ENCODE assay signal across 21 cellular contexts in the genomic region with DNA sequence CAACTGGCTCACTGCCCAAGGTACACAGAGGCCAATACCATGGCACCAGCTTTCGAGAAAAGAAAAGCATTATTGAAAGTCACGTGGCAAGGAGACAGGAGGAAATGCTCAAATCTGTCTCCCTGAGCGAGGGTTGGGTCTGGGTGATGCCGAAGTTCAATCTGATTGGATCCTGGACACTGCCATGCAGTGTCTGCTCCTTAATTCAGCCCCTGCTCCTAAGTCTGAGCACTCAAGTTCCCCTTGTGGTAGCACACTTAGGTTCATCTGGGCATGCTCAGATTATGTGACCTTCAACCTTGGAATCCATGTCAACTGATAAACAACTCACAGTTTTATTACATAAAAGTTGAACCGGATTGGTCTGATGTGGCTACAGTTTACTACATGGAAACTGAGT.
A peak's percentile ranks its signal among the peaks of the same experiment; 100 is the strongest.
DNase-seq lines count a peak whose midpoint lies in the region; ATAC-seq and TF ChIP-seq lines count a peak whose summit lies in the region.
"Had no signal": no experiment of that assay in that cellular context is flagged by ENCODE, and none has a peak within 500 bp of the region (broad histone marks: within the 10 kb centered on the region; RNA-seq: fewer than 3 reads in every experiment).

No MANE protein-coding gene starts in this region.

- peak; percentile 59 for DNase-seq in COR-L47 (lab: John Stamatoyannopoulos, UW)
- no peak for DNase-seq in WTC11 (ENCODE audit: low spot score)
- DNase-seq in mesendoderm, result peak; percentile 11
- DNase-seq in suprapubic skin (ENCODE audit: low spot score in 2 of 2), result no peak
- DNase-seq: CD4-positive, CD25-positive, alpha-beta regulatory T cell; CD8-positive, alpha-beta T cell; DMS 273 treated with DMSO at 0.1 percent for 48 hours; DMS79; EL; GDM1; GM23248; H9; HFFc6 had no signal

- H3K4me3 Mint-ChIP-seq in WTC11, result no peak overlapping the region
- no peak overlapping the region for H3K4me3 Mint-ChIP-seq in stimulated activated memory B cell treated with anti-CD40 and anti-IgM and Interleukin-4, amounts not matched to agents 10 μg/mL and 1 μg/mL and 100 μg/mL, for 72 hours
- H3K4me3 Mint-ChIP-seq: B cell; CD4-positive, CD25-positive, alpha-beta regulatory T cell; CD8-positive, alpha-beta T cell; H9; HFFc6 had no signal

- no peaks in the 10 kb centered on the region for H3K27me3 Mint-ChIP-seq in WTC11 (ENCODE audit: low read depth)
- H3K27me3 Mint-ChIP-seq in stimulated activated memory B cell treated with anti-CD40 and anti-IgM and Interleukin-4, amounts not matched to agents 10 μg/mL and 1 μg/mL and 100 μg/mL, for 72 hours, result no peaks in the 10 kb centered on the region
- H3K27me3 Mint-ChIP-seq: B cell; CD4-positive, CD25-positive, alpha-beta regulatory T cell had no signal

- no peak overlapping the region for H2AK5ac ChIP-seq in mesendoderm (ENCODE audit: low read length)

- TF ChIP-seq EP300 in suprapubic skin (IDR thresholded peaks at IDR 0.05), result no peak

- no peak overlapping the region for H3K4ac ChIP-seq in mesendoderm (ENCODE audit: low read depth, low read length)

- H3K36me3 Mint-ChIP-seq in WTC11, result no peaks in the 10 kb centered on the region
- no peaks in the 10 kb centered on the region for H3K36me3 Mint-ChIP-seq in stimulated activated memory B cell treated with anti-CD40 and anti-IgM and Interleukin-4, amounts not matched to agents 10 μg/mL and 1 μg/mL and 100 μg/mL, for 72 hours
- H3K36me3 Mint-ChIP-seq: CD4-positive, CD25-positive, alpha-beta regulatory T cell; CD8-positive, alpha-beta T cell had no signal

- peaks cover 23% of the 10 kb centered on the region for H3K4me1 Mint-ChIP-seq in WTC11
- no peaks in the 10 kb centered on the region for H3K4me1 Mint-ChIP-seq in stimulated activated memory B cell treated with anti-CD40 and anti-IgM and Interleukin-4, amounts not matched to agents 10 μg/mL and 1 μg/mL and 100 μg/mL, for 72 hours
- H3K4me1 Mint-ChIP-seq: B cell; CD4-positive, CD25-positive, alpha-beta regulatory T cell had no signal

- ATAC-seq in WTC11 (peak; percentile 71), HG03460 (IDR thresholded peaks at IDR 0.05; ENCODE audit: unreplicated experiment) (no peak)
- ATAC-seq in stimulated activated memory B cell treated with anti-CD40 and anti-IgM and Interleukin-4, amounts not matched to agents 10 μg/mL and 1 μg/mL and 100 μg/mL, for 72 hours, result no peak
- ATAC-seq: CD8-positive, alpha-beta T cell; GM12878 had no signal

- no peak overlapping the region for H2BK5ac ChIP-seq in mesendoderm (ENCODE audit: low read length)

- H3K36me3 ChIP-seq in mesendoderm (ENCODE audit: control insufficient read depth, insufficient read depth, low read length) (no peaks in the 10 kb centered on the region), subcutaneous abdominal adipose tissue (ENCODE audit: control insufficient read depth in 5 of 5, insufficient read depth in 5 of 5, low read length in 5 of 5) (no peaks in the 10 kb centered on the region), suprapubic skin (no peaks in the 10 kb centered on the region)
- H3K36me3 ChIP-seq: BLaER1 had no signal

- H3K9me3 ChIP-seq in subcutaneous abdominal adipose tissue (ENCODE audit: control insufficient read depth in 5 of 5, low read length in 5 of 5), result no peaks in the 10 kb centered on the region
- H3K9me3 ChIP-seq in suprapubic skin, result no peaks in the 10 kb centered on the region
- H3K9me3 ChIP-seq: BLaER1 had no signal

- no peaks in the 10 kb centered on the region for H3K79me2 ChIP-seq in mesendoderm (ENCODE audit: control insufficient read depth, insufficient read depth, low read length)

- H3K4me3 ChIP-seq in mesendoderm (ENCODE audit: low read length) (no peak overlapping the region), subcutaneous abdominal adipose tissue (ENCODE audit: low read depth in 1 of 5, low read length in 5 of 5) (peak overlapping the region in 1 of 5 donors; percentile 2), suprapubic skin (no peak overlapping the region)
- H3K4me3 ChIP-seq: BLaER1, GM12878, GM23248 had no signal

- no peak for TF ChIP-seq POLR2A in suprapubic skin (IDR thresholded peaks at IDR 0.05)

- no peaks in the 10 kb centered on the region for H3K27me3 ChIP-seq in mesendoderm (ENCODE audit: insufficient read depth, low read length, poor library complexity)
- no peaks in the 10 kb centered on the region for H3K27me3 ChIP-seq in subcutaneous abdominal adipose tissue (ENCODE audit: control insufficient read depth in 5 of 5, insufficient read depth in 4 of 5, low read length in 5 of 5)
- no peaks in the 10 kb centered on the region for H3K27me3 ChIP-seq in suprapubic skin
- H3K27me3 ChIP-seq: BLaER1 had no signal

- WGBS in mesendoderm (ENCODE audit: extremely low coverage, insufficient coverage, low lambda C conversion rate), result no CpG with 5 or more reads among the region's 5 CpGs
- WGBS in suprapubic skin, result 85% methylated on average over 5 of the region's 5 CpGs

- H2BK120ac ChIP-seq in mesendoderm (ENCODE audit: low read depth, low read length), result no peak overlapping the region

- no peak overlapping the region for H3K4me2 ChIP-seq in mesendoderm (ENCODE audit: low read length)
- H3K4me2 ChIP-seq: BLaER1 had no signal

- no peak overlapping the region for H2BK15ac ChIP-seq in mesendoderm (replicated peaks; ENCODE audit: low read depth)

- TF ChIP-seq CTCF in WTC11 (IDR thresholded peaks at IDR 0.05), result no peak
- no peak for TF ChIP-seq CTCF in suprapubic skin (IDR thresholded peaks at IDR 0.05)

- no peak overlapping the region for H3K23ac ChIP-seq in mesendoderm (ENCODE audit: low read length)

- POLR2A ChIA-PET in WTC11 (lab: Charles Lee), result no interaction called here

- no peak overlapping the region for H4K5ac ChIP-seq in mesendoderm (ENCODE audit: low read length)

- H3K4me1 ChIP-seq in mesendoderm (ENCODE audit: control insufficient read depth, low read depth, low read length) (no peaks in the 10 kb centered on the region), subcutaneous abdominal adipose tissue (ENCODE audit: control insufficient read depth in 5 of 5, insufficient read depth in 5 of 5, low read length in 5 of 5) (peaks cover 0 to 33% (median 18%) of the 10 kb centered on the region in 5 donors), suprapubic skin (no peaks in the 10 kb centered on the region)

- H3K27ac ChIP-seq in mesendoderm (ENCODE audit: low read depth, low read length) (no peak overlapping the region), subcutaneous abdominal adipose tissue (ENCODE audit: low read depth, low read length) (peak overlapping the region; percentile 63), suprapubic skin (no peak overlapping the region)
- H3K27ac ChIP-seq: 22Rv1, BLaER1, C4-2B, GM23248 had no signal

- no peak overlapping the region for H3K18ac ChIP-seq in mesendoderm (ENCODE audit: low read length)

- no peaks in the 10 kb centered on the region for H3K9me3 Mint-ChIP-seq in WTC11
- no peaks in the 10 kb centered on the region for H3K9me3 Mint-ChIP-seq in stimulated activated memory B cell treated with anti-CD40 and anti-IgM and Interleukin-4, amounts not matched to agents 10 μg/mL and 1 μg/mL and 100 μg/mL, for 72 hours
- H3K9me3 Mint-ChIP-seq: CD8-positive, alpha-beta T cell; H9 had no signal

- H3K79me1 ChIP-seq in mesendoderm (ENCODE audit: low read length), result no peaks in the 10 kb centered on the region

- CTCF ChIA-PET in WTC11 (lab: Charles Lee), result no interaction called here

- no peak overlapping the region for H3K9ac ChIP-seq in mesendoderm (ENCODE audit: low read length)
- H3K9ac ChIP-seq in subcutaneous abdominal adipose tissue (ENCODE audit: low read length in 5 of 5), result no peak overlapping the region
- H3K9ac ChIP-seq: BLaER1, GM23248 had no signal

- no peak overlapping the region for H3K56ac ChIP-seq in mesendoderm (ENCODE audit: low read length)

- H4K8ac ChIP-seq in mesendoderm (ENCODE audit: low read depth, low read length), result no peak overlapping the region

- no peak overlapping the region for H3K27ac Mint-ChIP-seq in WTC11
- H3K27ac Mint-ChIP-seq in stimulated activated memory B cell treated with anti-CD40 and anti-IgM and Interleukin-4, amounts not matched to agents 10 μg/mL and 1 μg/mL and 100 μg/mL, for 72 hours, result no peak overlapping the region
- H3K27ac Mint-ChIP-seq: B cell; CD4-positive, CD25-positive, alpha-beta regulatory T cell; CD8-positive, alpha-beta T cell; H9; HFFc6 had no signal

TF ChIP-seq in WTC11, 78 proteins besides CTCF, POLR2A, EP300 and RAD21:
- no peak for TF ChIP-seq NFE2L1 (CRISPR knock-in tag; IDR thresholded peaks at IDR 0.05)
- TF ChIP-seq, protein P1, sequence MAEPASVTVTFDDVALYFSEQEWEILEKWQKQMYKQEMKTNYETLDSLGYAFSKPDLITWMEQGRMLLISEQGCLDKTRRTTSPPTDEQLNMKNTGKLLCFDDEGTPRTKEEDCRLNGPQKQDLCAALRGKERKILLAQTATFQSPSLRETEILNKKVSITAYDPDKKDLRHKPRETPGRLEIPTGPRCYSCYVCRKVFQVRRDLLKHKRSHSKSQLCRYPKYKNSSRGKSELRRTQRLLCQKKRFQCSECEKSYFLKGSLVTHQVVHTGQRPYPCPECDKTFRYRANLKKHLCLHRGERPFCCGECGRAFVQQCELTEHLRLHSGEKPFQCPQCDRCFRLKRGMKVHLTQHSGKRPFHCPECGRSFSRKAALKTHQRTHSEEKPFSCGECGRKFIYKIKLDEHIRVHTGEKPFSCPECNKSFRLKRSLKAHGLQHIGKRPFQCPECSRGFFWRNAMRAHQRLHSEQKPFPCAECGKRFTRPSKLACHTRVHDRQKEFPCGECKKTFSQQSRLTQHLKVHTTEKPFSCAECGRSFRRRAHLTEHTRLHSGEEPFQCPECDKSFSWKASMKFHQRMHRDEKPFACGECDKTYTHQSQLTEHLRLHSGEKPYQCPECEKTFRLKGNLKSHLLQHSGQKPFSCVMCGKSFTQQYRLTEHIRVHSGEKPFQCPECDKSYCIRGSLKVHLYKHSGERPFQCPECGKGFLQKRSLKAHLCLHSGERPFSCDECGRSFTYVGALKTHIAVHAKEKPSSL (CRISPR knock-in tag; conservative IDR thresholded peaks at IDR 0.05), result no peak
- TF ChIP-seq ZNF671 (CRISPR knock-in tag; IDR thresholded peaks at IDR 0.05), result no peak

Comparison
In these comparisons a context has a peak if more than half of its experiments do, and no peak if none do; other contexts are left out.
1. DNase-seq: peak in COR-L47 (single experiment) and mesendoderm (single experiment); none in WTC11 (single experiment) and suprapubic skin (0 of 2).